In genomic region chrX:3757510-3758025, GRCh38 we compare ENCODE assay signal across 20 cellular contexts.
"Had no signal": no experiment of that assay in that cellular context is flagged by ENCODE, and none has a peak within 500 bp of the region (broad histone marks: within the 10 kb centered on the region; RNA-seq: fewer than 3 reads in every experiment).

No MANE protein-coding gene starts in this region.

- H2AFZ ChIP-seq: neural progenitor cell had no signal

- H3K27me3 ChIP-seq: colonic mucosa, heart right ventricle, left lung, neural progenitor cell, ovary had no signal

- H3K27ac ChIP-seq: colonic mucosa, heart right ventricle, left lung, lower lobe of right lung, neural progenitor cell, ovary had no signal

- H3K4me3 ChIP-seq: colonic mucosa, heart right ventricle, left lung, lower lobe of right lung, neural progenitor cell, ovary had no signal

- DNase-seq: colonic mucosa; dermis blood vessel endothelial cell; erythroblast; heart right ventricle; islet precursor cell; left lung; lower lobe of right lung; mesenchymal stem cell; midbrain; nucleus accumbens; ovary; right cardiac atrium; small intestine; stimulated activated CD4-positive, alpha-beta T cell treated with anti-CD3 and anti-CD28 coated beads, Interleukin-12 subunit alpha, Interleukin-12 subunit beta, amount 100 ng/mL, for 4 hours; stimulated activated CD4-positive, alpha-beta T cell treated with anti-CD3 and anti-CD28 coated beads, Interleukin-2, amount 100 ng/mL, for 48 hours; stimulated activated naive CD4-positive, alpha-beta T cell treated with Interleukin-2 at 50 U/mL for 16 hours; trophoblast cell had no signal

- H3K4me2 ChIP-seq: neural progenitor cell had no signal

- H3K4me1 ChIP-seq: colonic mucosa, heart right ventricle, left lung, lower lobe of right lung, neural progenitor cell had no signal

- H3K36me3 ChIP-seq: colonic mucosa, heart right ventricle, left lung, lower lobe of right lung, neural progenitor cell, ovary had no signal

- H3K9ac ChIP-seq: neural progenitor cell had no signal

- H3K9me3 ChIP-seq: colonic mucosa, heart right ventricle, left lung, lower lobe of right lung, ovary had no signal

- FAIRE-seq: frontal cortex, small intestine, urothelium cell line had no signal
